Comparison of ENCODE assay signal across 1 cellular context in genomic region chr18:37538526-37539205, GRCh38.
TF ChIP-seq lines count a peak whose summit lies in the region.

No MANE protein-coding gene starts in this region.

TF ChIP-seq in H1, 55 proteins besides CTCF, POLR2A, EP300 and RAD21:
- TF ChIP-seq YY1 (IDR thresholded peaks at IDR 0.05; ENCODE audit: low read depth, low read length) (peak; percentile 87), SP2 (IDR thresholded peaks at IDR 0.05; ENCODE audit: low read length) (no peak), JUN (IDR thresholded peaks at IDR 0.05; ENCODE audit: low read depth, low read length) (no peak), POU5F1 (IDR thresholded peaks at IDR 0.05; ENCODE audit: low read depth, low read length) (no peak), CEBPB (IDR thresholded peaks at IDR 0.05; ENCODE audit: low read depth, low read length) (peak; percentile 67), SIX5 (IDR thresholded peaks at IDR 0.05; ENCODE audit: low read depth, low read length) (no peak), CBX5 (IDR thresholded peaks at IDR 0.05; ENCODE audit: low read depth, low read length) (no peak), MAX (IDR thresholded peaks at IDR 0.05) (no peak), USF2 (IDR thresholded peaks at IDR 0.05; ENCODE audit: low read length) (no peak), CBX8 (IDR thresholded peaks at IDR 0.05; ENCODE audit: borderline replicate concordance, low read depth, low read length) (no peak)
TF ChIP-seq in H1: peak in this region for 2.
